Comparison of ENCODE assay signal across 14 cellular contexts in genomic region chr16:60166-60565, GRCh38. TPM values are rescaled to one million over a fixed set of nuclear protein-coding genes. Genes with fewer than 3 reads are reported as not detected.
"Had no signal": no experiment of that assay in that cellular context is flagged by ENCODE, and none has a peak within 500 bp of the region (broad histone marks: within the 10 kb centered on the region; RNA-seq: fewer than 3 reads in every experiment).

No MANE protein-coding gene starts in this region.

- H3K4me2 ChIP-seq: smooth muscle cell had no signal

- FAIRE-seq: endothelial cell of umbilical vein had no signal

- ATAC-seq: foreskin keratinocyte; mucosa of descending colon; naive thymus-derived CD8-positive, alpha-beta T cell; right cardiac atrium; stimulated activated effector memory CD8-positive, alpha-beta T cell treated with anti-CD3 and anti-CD28 coated beads, Interleukin-12 subunit alpha, Interleukin-12 subunit beta, amount 100 ng/mL, for 72 hours; stimulated activated naive CD8-positive, alpha-beta T cell treated with anti-CD3 and anti-CD28 coated beads, Interleukin-15, Interleukin-2, amounts not matched to agents 100 U/mL and 50 U/mL, for 24 hours had no signal

- DNase-seq: erythroblast; foreskin keratinocyte; hippocampal formation; mucosa of descending colon; naive thymus-derived CD8-positive, alpha-beta T cell; right cardiac atrium; stimulated activated CD4-positive, alpha-beta T cell treated with anti-CD3 and anti-CD28 coated beads, Interleukin-4, amount 100 ng/mL, for 1 hour; stimulated activated CD8-positive, alpha-beta memory T cell treated with anti-CD3 and anti-CD28 coated beads, Interleukin-4, amount 100 ng/mL, for 48 hours; stimulated activated naive CD8-positive, alpha-beta T cell treated with anti-CD3 and anti-CD28 coated beads, Interleukin-15, Interleukin-2, amounts not matched to agents 100 U/mL and 50 U/mL, for 24 hours; thyroid gland had no signal

- H3K27ac ChIP-seq: foreskin keratinocyte, suprapubic skin, thyroid gland had no signal

- H3K4me1 ChIP-seq: foreskin keratinocyte, suprapubic skin had no signal

- H3K27me3 ChIP-seq: foreskin keratinocyte, suprapubic skin, thyroid gland had no signal

- H3K9me3 ChIP-seq: mucosa of descending colon, suprapubic skin, thyroid gland had no signal

- H3K4me3 ChIP-seq: mucosa of descending colon, smooth muscle cell, suprapubic skin, thyroid gland had no signal

RNA-seq across cellular contexts. Expression of gene RHBDF1, which starts 12.3 kb away (rescaled TPM):
- total RNA-seq: naive thymus-derived CD8-positive, alpha-beta T cell had no signal
